In the genomic region with DNA sequence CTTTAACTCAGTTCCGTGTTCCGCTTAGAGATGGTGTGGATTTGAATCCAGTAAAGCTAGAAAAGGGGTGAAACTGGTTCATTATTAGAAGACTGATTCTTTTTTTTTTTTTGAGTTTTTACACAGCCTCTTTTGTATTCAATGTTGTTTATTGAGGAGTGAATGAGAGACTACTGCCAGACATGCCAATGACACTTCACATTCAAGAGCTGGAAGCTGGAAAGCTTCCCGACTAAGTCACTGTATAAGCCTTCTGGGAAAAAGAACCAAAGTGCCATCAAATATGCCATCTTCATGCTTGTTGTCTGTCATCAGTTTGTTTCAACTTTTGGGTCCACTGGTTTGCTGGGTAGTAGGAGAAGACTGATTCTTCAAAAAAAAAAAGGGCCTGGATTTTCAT, we compare ENCODE assay signal across 14 cellular contexts.
A peak's percentile ranks its signal among the peaks of the same experiment; 100 is the strongest.
DNase-seq lines count a peak whose midpoint lies in the region; ATAC-seq lines count a peak whose summit lies in the region.
"Had no signal": no experiment of that assay in that cellular context is flagged by ENCODE, and none has a peak within 500 bp of the region (broad histone marks: within the 10 kb centered on the region; RNA-seq: fewer than 3 reads in every experiment).

No MANE protein-coding gene starts in this region.

- H3K9me3 Mint-ChIP-seq in natural killer cell treated with Interleukin-12 subunit alpha and Interleukin-12 subunit beta and Interleukin-15 and Interleukin-18, amount 100 ng/mL, for 72 hours: no peaks in the 10 kb centered on the region
- peaks cover 3% of the 10 kb centered on the region for H3K9me3 Mint-ChIP-seq in stimulated activated memory B cell treated with anti-CD40 and anti-IgM and Interleukin-4, amounts not matched to agents 10 μg/mL and 1 μg/mL and 100 μg/mL, for 72 hours

- peak; percentile 12 for DNase-seq in Ammon's horn (ENCODE audit: low spot score)
- peak; percentile 8 to 32 for DNase-seq in NCI-H446 (lab: John Stamatoyannopoulos, UW)
- DNase-seq in left cardiac atrium: no peak
- DNase-seq in pons (ENCODE audit: low spot score): peak; percentile 64
- DNase-seq in natural killer cell treated with Interleukin-12 subunit alpha and Interleukin-12 subunit beta and Interleukin-15 and Interleukin-18, amount 100 ng/mL, for 72 hours (ENCODE audit: low spot score): no peak
- no peak for DNase-seq in activated CD8-positive, alpha-beta memory T cell treated with anti-CD3 and anti-CD28 coated beads for 24 hours
- DNase-seq: DMS 273 treated with DMSO at 0.1 percent for 48 hours, EL, GOT3, NCI-H146, NCI-H510A, NCI-H774, PC-9 had no signal

- H3K27me3 Mint-ChIP-seq in natural killer cell treated with Interleukin-12 subunit alpha and Interleukin-12 subunit beta and Interleukin-15 and Interleukin-18, amount 100 ng/mL, for 72 hours: peaks cover 4 to 13% of the 10 kb centered on the region in 2 donors
- H3K27me3 Mint-ChIP-seq in stimulated activated memory B cell treated with anti-CD40 and anti-IgM and Interleukin-4, amounts not matched to agents 10 μg/mL and 1 μg/mL and 100 μg/mL, for 72 hours: no peaks in the 10 kb centered on the region

- no peaks in the 10 kb centered on the region for H3K36me3 Mint-ChIP-seq in natural killer cell treated with Interleukin-12 subunit alpha and Interleukin-12 subunit beta and Interleukin-15 and Interleukin-18, amount 100 ng/mL, for 72 hours
- no peaks in the 10 kb centered on the region for H3K36me3 Mint-ChIP-seq in stimulated activated memory B cell treated with anti-CD40 and anti-IgM and Interleukin-4, amounts not matched to agents 10 μg/mL and 1 μg/mL and 100 μg/mL, for 72 hours

- H3K27ac Mint-ChIP-seq in natural killer cell treated with Interleukin-12 subunit alpha and Interleukin-12 subunit beta and Interleukin-15 and Interleukin-18, amount 100 ng/mL, for 72 hours: no peak overlapping the region
- no peak overlapping the region for H3K27ac Mint-ChIP-seq in stimulated activated memory B cell treated with anti-CD40 and anti-IgM and Interleukin-4, amounts not matched to agents 10 μg/mL and 1 μg/mL and 100 μg/mL, for 72 hours

- no peaks in the 10 kb centered on the region for H3K4me1 Mint-ChIP-seq in natural killer cell treated with Interleukin-12 subunit alpha and Interleukin-12 subunit beta and Interleukin-15 and Interleukin-18, amount 100 ng/mL, for 72 hours (ENCODE audit: low read depth in 2 of 2)
- no peaks in the 10 kb centered on the region for H3K4me1 Mint-ChIP-seq in stimulated activated memory B cell treated with anti-CD40 and anti-IgM and Interleukin-4, amounts not matched to agents 10 μg/mL and 1 μg/mL and 100 μg/mL, for 72 hours

- H3K4me3 Mint-ChIP-seq in natural killer cell treated with Interleukin-12 subunit alpha and Interleukin-12 subunit beta and Interleukin-15 and Interleukin-18, amount 100 ng/mL, for 72 hours: no peak overlapping the region
- no peak overlapping the region for H3K4me3 Mint-ChIP-seq in stimulated activated memory B cell treated with anti-CD40 and anti-IgM and Interleukin-4, amounts not matched to agents 10 μg/mL and 1 μg/mL and 100 μg/mL, for 72 hours

- ATAC-seq in left cardiac atrium: peak; percentile 45 to 67
- ATAC-seq in natural killer cell treated with Interleukin-12 subunit alpha and Interleukin-12 subunit beta and Interleukin-15 and Interleukin-18, amount 100 ng/mL, for 72 hours: no peak
- ATAC-seq in stimulated activated memory B cell treated with anti-CD40 and anti-IgM and Interleukin-4, amounts not matched to agents 10 μg/mL and 1 μg/mL and 100 μg/mL, for 72 hours: no peak

- intact Hi-C loops in left cardiac atrium (cut with DNase I): no loop called here

Comparison
In these comparisons a context has a peak if more than half of its experiments do, and no peak if none do; other contexts are left out.
1. DNase-seq: peak in Ammon's horn (single experiment), NCI-H446 (2 of 2) and pons (single experiment); none in left cardiac atrium (single experiment), natural killer cell treated with Interleukin-12 subunit alpha and Interleukin-12 subunit beta and Interleukin-15 and Interleukin-18, amount 100 ng/mL, for 72 hours (single experiment) and activated CD8-positive, alpha-beta memory T cell treated with anti-CD3 and anti-CD28 coated beads for 24 hours (single experiment).
2. ATAC-seq: peak in left cardiac atrium (2 of 2); none in natural killer cell treated with Interleukin-12 subunit alpha and Interleukin-12 subunit beta and Interleukin-15 and Interleukin-18, amount 100 ng/mL, for 72 hours (0 of 2) and stimulated activated memory B cell treated with anti-CD40 and anti-IgM and Interleukin-4, amounts not matched to agents 10 μg/mL and 1 μg/mL and 100 μg/mL, for 72 hours (single experiment).